Comparison of ENCODE assay signal across 8 cellular contexts in genomic region chr17:21286771-21287702, GRCh38. TPM values are rescaled to one million over a fixed set of nuclear protein-coding genes. Genes with fewer than 3 reads are reported as not detected.
DNase-seq lines count a peak whose midpoint lies in the region; ATAC-seq, FAIRE-seq and TF ChIP-seq lines count a peak whose summit lies in the region.

No MANE protein-coding gene starts in this region.

- H2AFZ ChIP-seq in Karpas-422 (ENCODE audit: low read length) (no peak overlapping the region), K562 (ENCODE audit: low read depth, low read length) (peak overlapping the region; percentile 48; the same call in 1 of the 2 replicates)

- intact Hi-C loops in K562 (cut with micrococcal nuclease) = no loop called here

- H3K27ac ChIP-seq in Karpas-422 (ENCODE audit: low read length) (peak overlapping the region; percentile 95), K562 (ENCODE audit: extremely low read depth, low read depth, low read length) (peak overlapping the region; percentile 23; the same call in 2 of the 3 replicates)

- H3K4me1 ChIP-seq in Karpas-422 (ENCODE audit: low read length) (peaks cover 55% of the 10 kb centered on the region), K562 (replicated peaks in 1 of 2; ENCODE audit: control insufficient read depth in 2 of 2, insufficient read depth in 2 of 2, low read length in 2 of 2) (peaks cover 14 to 68% of the 10 kb centered on the region in 2 experiments; a peak in 4 of 5 replicates)

- H3K9ac ChIP-seq in Karpas-422 (ENCODE audit: low read length) (peak overlapping the region; percentile 91), K562 (ENCODE audit: insufficient read depth in 1 of 2, low read depth in 2 of 2, low read length in 2 of 2) (peak overlapping the region; percentile 50 to 90; a peak in 3 of 4 replicates)

- H3K36me3 ChIP-seq in Karpas-422 (ENCODE audit: insufficient read depth, low read length) (peaks cover 9% of the 10 kb centered on the region; the same call in 1 of the 2 replicates), K562 (ENCODE audit: control insufficient read depth, insufficient read depth, low read length) (no peaks in the 10 kb centered on the region)

- no peak for TF ChIP-seq RAD21 in K562 (CRISPR knock-in tag; conservative IDR thresholded peaks at IDR 0.05 in 1 of 2, IDR thresholded peaks at IDR 0.05 in 1 of 2)

- in situ Hi-C loops in K562 (cut with MboI) = loop anchor here (25.0 kb wide), 1 partner anchor 775 kb away; no protein-coding TSS in a partner anchor

- 74% methylated on average over 7 of the region's 9 CpGs for WGBS in K562 (ENCODE audit: insufficient coverage, low coverage, missing lambda C conversion rate)

- no peak for FAIRE-seq in K562 (lab: Jason Lieb, UNC)

- POLR2A ChIA-PET in K562 (lab: Yijun Ruan, JAX) = interaction anchor here (0.6 kb wide), 1 partner anchor 420 kb away, joined by 3 read pairs; no protein-coding TSS in a partner anchor

- peaks cover 37% of the 10 kb centered on the region for H4K20me1 ChIP-seq in Karpas-422 (ENCODE audit: insufficient read depth, low read depth, low read length)
- H4K20me1 ChIP-seq in K562 (replicated peaks; ENCODE audit: control insufficient read depth, insufficient read depth, low read length) = no peaks in the 10 kb centered on the region; the same call in 1 of the 2 replicates

- H3K9me1 ChIP-seq in K562 (ENCODE audit: control insufficient read depth, insufficient read depth, low read length) = no peaks in the 10 kb centered on the region

- H3K4me2 ChIP-seq in Karpas-422 (ENCODE audit: low read depth, low read length, poor library complexity, severe bottlenecking) (peak overlapping the region; percentile 82), K562 (ENCODE audit: insufficient read depth, low read length) (peak overlapping the region; percentile 69)

- CTCF ChIA-PET in K562 (lab: Yijun Ruan, JAX; ENCODE audit: low intra/inter-chr PET ratio) = interaction anchor here (0.6 kb wide), 1 partner anchor 158 kb away, joined by 3 read pairs; no protein-coding TSS in a partner anchor

- no peaks in the 10 kb centered on the region for H3K9me3 ChIP-seq in Karpas-422 (ENCODE audit: low read length)
- H3K9me3 ChIP-seq in K562 (replicated peaks; ENCODE audit: control insufficient read depth, insufficient read depth, low read depth, low read length) = no peaks in the 10 kb centered on the region

- TF ChIP-seq CTCF in AG10803 (conservative IDR thresholded peaks at IDR 0.05; ENCODE audit: low read length) (no peak), K562 (IDR thresholded peaks at IDR 0.05 in 2 of 3, conservative IDR thresholded peaks at IDR 0.05 in 1 of 3; ENCODE audit: insufficient read depth in 2 of 3, low read depth in 1 of 3, low read length in 3 of 3) (no peak)

- peak overlapping the region; percentile 98 for H3K4me3 ChIP-seq in AG10803 (ENCODE audit: low read length)
- peak overlapping the region; percentile 91 for H3K4me3 ChIP-seq in Karpas-422 (ENCODE audit: low read length)
- H3K4me3 ChIP-seq in K562 = peak overlapping the region; percentile 68; the same call in 1 of the 2 replicates

- H3K27me3 ChIP-seq in Karpas-422 (ENCODE audit: low read length) (no peaks in the 10 kb centered on the region), K562 (ENCODE audit: control insufficient read depth in 2 of 2, insufficient read depth in 2 of 2, low read length in 2 of 2) (no peaks in the 10 kb centered on the region)

- no peak for ATAC-seq in K562
- no peak for ATAC-seq in HG03342 (IDR thresholded peaks at IDR 0.05; ENCODE audit: unreplicated experiment)
- no peak for ATAC-seq in HG02759 (IDR thresholded peaks at IDR 0.05; ENCODE audit: unreplicated experiment)

- no peak for DNase-seq in AG10803 (ENCODE audit: low read depth)
- DNase-seq in Karpas-422 = no peak
- DNase-seq in K562 (ENCODE audit: extremely low read depth in 1 of 4, low spot score in 3 of 4) = no peak
- DNase-seq in mucosa of gallbladder (ENCODE audit: low spot score) = peak; percentile 78
- DNase-seq in ureter (ENCODE audit: low spot score) = peak; percentile 69
- DNase-seq in MV-4-11 (lab: John Stamatoyannopoulos, UW) = no peak

- no peaks in the 10 kb centered on the region for H3K9me2 ChIP-seq in Karpas-422 (replicated peaks; ENCODE audit: insufficient read depth, low read length)

- BruUV-seq in K562 (replicated peaks; lab: Mats Ljungman, UMichigan) = no TSS peak

- H3K79me2 ChIP-seq in Karpas-422 (ENCODE audit: low read length) (peaks cover 73% of the 10 kb centered on the region), K562 (ENCODE audit: control insufficient read depth, insufficient read depth, low read length) (peaks cover 41% of the 10 kb centered on the region)

- no peak for TF ChIP-seq EP300 in K562 (IDR thresholded peaks at IDR 0.05; ENCODE audit: low read length)

- TF ChIP-seq POLR2A in K562 (conservative IDR thresholded peaks at IDR 0.05) = no peak

TF ChIP-seq in K562, 482 proteins besides CTCF, POLR2A, EP300 and RAD21 (continues in another document):
- TF ChIP-seq PRDM10 (IDR thresholded peaks at IDR 0.05; ENCODE audit: partially characterized antibody) (no peak), ZNF780A (CRISPR knock-in tag; IDR thresholded peaks at IDR 0.05) (no peak), ZNF764 (CRISPR knock-in tag; IDR thresholded peaks at IDR 0.05; ENCODE audit: low read depth) (no peak)

RNA-seq across cellular contexts. Expression of gene MAP2K3, which starts 2.5 kb away (rescaled TPM):
- 49.4 and 66.7 TPM in 2 replicates for total RNA-seq in Karpas-422 (2014; rRNA removed; shearing (Covaris generic); ENCODE audit: low replicate concordance)
- 5.2 and 14.1 TPM in 2 replicates for total RNA-seq in K562 (2011; cell fraction: chromatin; rRNA removed; ENCODE audit: low replicate concordance)
- 6.8 and 9.3 TPM in 2 replicates for total RNA-seq in K562 (2011; cell fraction: nucleolus; rRNA removed)
- 7.1 and 7.6 TPM in 2 replicates for total RNA-seq in K562 (2011; cell fraction: nucleoplasm; rRNA removed)
- total RNA-seq in K562 (2014; rRNA removed) = 4.4 and 5.9 TPM in 2 replicates
- total RNA-seq in K562 (2014; rRNA removed; fragmentation: Illumina TruSeq; extraction: Trizol) = 2.2 and 2.5 TPM in 2 replicates
- 3.5 TPM in 2 replicates for total RNA-seq in K562 (2015; rRNA removed; fragmentation: Illumina TruSeq; extraction: Trizol)
- 14.8 and 16.1 TPM in 2 replicates for total RNA-seq in K562 (2021)
- polyA plus RNA-seq in K562 (2011; rRNA removed) = 2.8 and 3.5 TPM in 2 replicates
- polyA plus RNA-seq in K562 (2011; cell fraction: cytosol; rRNA removed) = 5.0 and 6.2 TPM in 2 replicates
- polyA plus RNA-seq in K562 (2011; cell fraction: nucleus; rRNA removed) = 5.1 and 5.9 TPM in 2 replicates
- 7.0 and 8.3 TPM in 2 replicates for polyA plus RNA-seq in K562 (2012)
- 10.3 and 12.5 TPM in 2 replicates for polyA plus RNA-seq in K562 (2014; fragmentation: Illumina TruSeq; extraction: Trizol)
- polyA plus RNA-seq in K562 (2014; fragmentation: Nextera tagmentation; extraction: Ambion mirVana) = under 1 TPM; 0.18 to 0.38 TPM
- polyA plus RNA-seq in K562 (2014; rRNA removed) = 8.0 and 8.8 TPM in 2 replicates
- 1.0 and 2.2 TPM in 2 replicates for polyA minus RNA-seq in K562 (2011; rRNA and poly(A)+ RNA removed)
- polyA minus RNA-seq in K562 (2011; cell fraction: cytosol; rRNA and poly(A)+ RNA removed) = 4.1 and 5.6 TPM in 2 replicates
- 2.8 and 3.0 TPM in 2 replicates for polyA minus RNA-seq in K562 (2011; cell fraction: nucleus; rRNA and poly(A)+ RNA removed)
- total RNA-seq in mucosa of gallbladder = 74.0 TPM
- 55.2 TPM for total RNA-seq in ureter

RNA-seq across cellular contexts. Expression of gene NATD1, which starts 33.8 kb away (rescaled TPM):
- 0.45 and 1.2 TPM in 2 replicates for total RNA-seq in Karpas-422 (2014; rRNA removed; shearing (Covaris generic); ENCODE audit: low replicate concordance)
- 1.9 and 6.9 TPM in 2 replicates for total RNA-seq in K562 (2011; cell fraction: chromatin; rRNA removed; ENCODE audit: low replicate concordance)
- total RNA-seq in K562 (2011; cell fraction: nucleolus; rRNA removed) = 5.3 and 5.5 TPM in 2 replicates
- 3.2 and 3.4 TPM in 2 replicates for total RNA-seq in K562 (2011; cell fraction: nucleoplasm; rRNA removed)
- 2.3 and 2.9 TPM in 2 replicates for total RNA-seq in K562 (2014; rRNA removed)
- 0.55 and 0.61 TPM in 2 replicates for total RNA-seq in K562 (2014; rRNA removed; fragmentation: Illumina TruSeq; extraction: Trizol)
- 0.65 and 0.72 TPM in 2 replicates for total RNA-seq in K562 (2015; rRNA removed; fragmentation: Illumina TruSeq; extraction: Trizol)
- 5.4 TPM in 2 replicates for total RNA-seq in K562 (2021)
- polyA plus RNA-seq in K562 (2011; rRNA removed) = 1.6 and 2.3 TPM in 2 replicates
- polyA plus RNA-seq in K562 (2011; cell fraction: cytosol; rRNA removed) = 3.1 and 4.2 TPM in 2 replicates
- polyA plus RNA-seq in K562 (2011; cell fraction: nucleus; rRNA removed) = 1.5 and 2.5 TPM in 2 replicates
- polyA plus RNA-seq in K562 (2012) = 2.5 and 8.0 TPM in 2 replicates
- polyA plus RNA-seq in K562 (2014; fragmentation: Illumina TruSeq; extraction: Trizol) = 3.7 and 4.5 TPM in 2 replicates
- polyA plus RNA-seq in K562 (2014; fragmentation: Nextera tagmentation; extraction: Ambion mirVana) = under 1 TPM; 0.24 to 0.52 TPM
- polyA plus RNA-seq in K562 (2014; rRNA removed) = 3.7 and 4.2 TPM in 2 replicates
- polyA minus RNA-seq in K562 (2011; rRNA and poly(A)+ RNA removed) = 0.90 and 1.3 TPM in 2 replicates
- polyA minus RNA-seq in K562 (2011; cell fraction: cytosol; rRNA and poly(A)+ RNA removed) = 1.9 and 3.1 TPM in 2 replicates
- 2.3 and 2.9 TPM in 2 replicates for polyA minus RNA-seq in K562 (2011; cell fraction: nucleus; rRNA and poly(A)+ RNA removed)
- total RNA-seq in mucosa of gallbladder = 20.6 TPM
- total RNA-seq in ureter = 5.6 TPM

Comparison
In these comparisons a context has a peak if more than half of its experiments do, and no peak if none do; other contexts are left out.
1. DNase-seq: peak in mucosa of gallbladder (single experiment) and ureter (single experiment); none in AG10803 (single experiment), Karpas-422 (single experiment), K562 (0 of 4) and MV-4-11 (single experiment).
2. Peak in every context shown above with its lines, with median percentiles within 50 percentile points of each other: H3K4me3 ChIP-seq.